Comparison of ENCODE assay signal across 8 cellular contexts in genomic region chr22:21866821-21867527, GRCh38. TPM values are rescaled to one million over a fixed set of nuclear protein-coding genes. Genes with fewer than 3 reads are reported as not detected.
A peak's percentile ranks its signal among the peaks of the same experiment; 100 is the strongest.
DNase-seq lines count a peak whose midpoint lies in the region; ATAC-seq, FAIRE-seq and TF ChIP-seq lines count a peak whose summit lies in the region.

No MANE protein-coding gene starts in this region.

- H3K36me3 Mint-ChIP-seq in activated CD4-positive, alpha-beta T cell treated with anti-CD3 and anti-CD28 coated beads, Interleukin-2, amount 10 ng/mL, durations not matched to agents 7 days and 5 days (ENCODE audit: low read depth) = peaks cover 20% of the 10 kb centered on the region
- H3K36me3 Mint-ChIP-seq in type B pancreatic cell = peaks cover 19% of the 10 kb centered on the region

- H3K9ac ChIP-seq in endothelial cell of umbilical vein (replicated peaks; ENCODE audit: extremely low read depth, insufficient read depth, low read length) = peak overlapping the region; percentile 70

- TF ChIP-seq CTCF in endothelial cell of umbilical vein (IDR thresholded peaks at IDR 0.05; ENCODE audit: extremely low read depth in 1 of 2, insufficient read depth in 1 of 2, low read depth in 1 of 2, low read length in 2 of 2) (no peak), type B pancreatic cell (conservative IDR thresholded peaks at IDR 0.05) (no peak)

- H3K4me3 Mint-ChIP-seq in activated CD4-positive, alpha-beta T cell treated with anti-CD3 and anti-CD28 coated beads, Interleukin-2, amount 10 ng/mL, durations not matched to agents 7 days and 5 days = peak overlapping the region; percentile 93
- H3K4me3 Mint-ChIP-seq in type B pancreatic cell = peak overlapping the region; percentile 94

- H3K27me3 Mint-ChIP-seq in activated CD4-positive, alpha-beta T cell treated with anti-CD3 and anti-CD28 coated beads, Interleukin-2, amount 10 ng/mL, durations not matched to agents 7 days and 5 days = no peaks in the 10 kb centered on the region
- no peaks in the 10 kb centered on the region for H3K27me3 Mint-ChIP-seq in type B pancreatic cell

- ATAC-seq in HG03457 (IDR thresholded peaks at IDR 0.05; ENCODE audit: unreplicated experiment) = peak; percentile 27

- H3K36me3 ChIP-seq in endothelial cell of umbilical vein (ENCODE audit: control insufficient read depth in 2 of 2, extremely low read depth in 1 of 2, insufficient read depth in 2 of 2, low read length in 2 of 2) (no peaks in the 10 kb centered on the region), muscle layer of duodenum (ENCODE audit: control insufficient read depth in 1 of 2, insufficient read depth in 2 of 2, low read length in 2 of 2) (no peaks in the 10 kb centered on the region)

- peak overlapping the region; percentile 93 for H3K27ac Mint-ChIP-seq in activated CD4-positive, alpha-beta T cell treated with anti-CD3 and anti-CD28 coated beads, Interleukin-2, amount 10 ng/mL, durations not matched to agents 7 days and 5 days
- H3K27ac Mint-ChIP-seq in type B pancreatic cell = peak overlapping the region; percentile 94

- H3K27ac ChIP-seq in endothelial cell of umbilical vein (ENCODE audit: insufficient read depth, low read depth, low read length) (peak overlapping the region; percentile 24), muscle layer of duodenum (ENCODE audit: low read length) (peak overlapping the region; percentile 84)

- dilution Hi-C loops in endothelial cell of umbilical vein (cut with MboI; ENCODE audit: extremely low pct_ligation_motif_present, low sequenced_read_pairs) = no loop called here

- FAIRE-seq in endothelial cell of umbilical vein (lab: Jason Lieb, UNC) = no peak

- no peak for TF ChIP-seq POLR2A in endothelial cell of umbilical vein (IDR thresholded peaks at IDR 0.05; ENCODE audit: low read depth, low read length)

- no peaks in the 10 kb centered on the region for H3K27me3 ChIP-seq in endothelial cell of umbilical vein (ENCODE audit: control insufficient read depth in 2 of 2, insufficient read depth in 2 of 2, low read length in 2 of 2)
- no peaks in the 10 kb centered on the region for H3K27me3 ChIP-seq in muscle layer of duodenum (ENCODE audit: low read depth, low read length)

- POLR2A ChIA-PET in activated CD4-positive, alpha-beta T cell treated with anti-CD3 and anti-CD28 coated beads, Interleukin-2, amount 10 ng/mL, durations not matched to agents 7 days and 5 days (lab: Charles Lee) = interaction anchor here (0.6 kb wide), 1 partner anchor 910 kb away, joined by 4 read pairs; no protein-coding TSS in a partner anchor
- POLR2A ChIA-PET in endothelial cell of umbilical vein (lab: Charles Lee) = interaction anchor here (0.6 to 0.9 kb wide), 2 partner anchors 72 to 96 kb away, joined by 3 to 4 read pairs; no protein-coding TSS in a partner anchor

- H3K4me1 Mint-ChIP-seq in activated CD4-positive, alpha-beta T cell treated with anti-CD3 and anti-CD28 coated beads, Interleukin-2, amount 10 ng/mL, durations not matched to agents 7 days and 5 days = peaks cover 41% of the 10 kb centered on the region
- peaks cover 36% of the 10 kb centered on the region for H3K4me1 Mint-ChIP-seq in type B pancreatic cell (ENCODE audit: unreplicated experiment)

- BruUV-seq in endothelial cell of umbilical vein (replicated peaks; lab: Mats Ljungman, UMichigan) = no TSS peak

- H3K9me1 ChIP-seq in endothelial cell of umbilical vein (replicated peaks; ENCODE audit: control insufficient read depth, extremely low read depth, insufficient read depth, low read length) = no peaks in the 10 kb centered on the region

- intact Hi-C loops in endothelial cell of umbilical vein (cut with micrococcal nuclease) = loop anchor here (1.0 to 5.0 kb wide), 6 partner anchors 30 to 130 kb away; partner anchors contain the start of gene YPEL1

- peak overlapping the region; percentile 92 for H3K4me2 ChIP-seq in endothelial cell of umbilical vein (ENCODE audit: insufficient read depth, low read length)

- H3K79me2 ChIP-seq in endothelial cell of umbilical vein (ENCODE audit: control insufficient read depth, insufficient read depth, low read length) = peaks cover 55% of the 10 kb centered on the region

- H3K4me1 ChIP-seq in endothelial cell of umbilical vein (ENCODE audit: control insufficient read depth, extremely low read depth, insufficient read depth, low read length) = peaks cover 18% of the 10 kb centered on the region
- peaks cover 10 to 26% of the 10 kb centered on the region in 2 donors for H3K4me1 ChIP-seq in muscle layer of duodenum (ENCODE audit: control insufficient read depth in 1 of 2, insufficient read depth in 2 of 2, low read length in 2 of 2)

- DNase-seq in NCI-H2196 (lab: John Stamatoyannopoulos, UW; ENCODE audit: unreplicated experiment) (peak; percentile 10), NCI-H2196 treated with DMSO at 0.1 percent for 48 hours (lab: John Stamatoyannopoulos, UW; ENCODE audit: unreplicated experiment) (no peak), endothelial cell of umbilical vein (ENCODE audit: low read depth, low spot score) (no peak), type B pancreatic cell (ENCODE audit: extremely low spot score, unreplicated experiment) (no peak), NCI-H128 (lab: John Stamatoyannopoulos, UW; ENCODE audit: unreplicated experiment) (no peak)
- DNase-seq in activated CD4-positive, alpha-beta T cell treated with anti-CD3 and anti-CD28 coated beads, Interleukin-2, amount 10 ng/mL, durations not matched to agents 7 days and 5 days = peak; percentile 43

- H4K20me1 ChIP-seq in endothelial cell of umbilical vein (replicated peaks; ENCODE audit: control insufficient read depth, extremely low read depth, insufficient read depth, low read length) = peaks cover 6% of the 10 kb centered on the region

- H3K9me3 ChIP-seq in endothelial cell of umbilical vein (replicated peaks; ENCODE audit: control insufficient read depth, insufficient read depth, low read length) = no peaks in the 10 kb centered on the region
- no peaks in the 10 kb centered on the region for H3K9me3 ChIP-seq in muscle layer of duodenum (ENCODE audit: control insufficient read depth in 1 of 2, low read length in 2 of 2)

- CTCF ChIA-PET in activated CD4-positive, alpha-beta T cell treated with anti-CD3 and anti-CD28 coated beads, Interleukin-2, amount 10 ng/mL, durations not matched to agents 7 days and 5 days (lab: Charles Lee) = interaction anchor here (0.9 to 2.5 kb wide), 2 partner anchors 86 to 91 kb away, joined by 3 to 11 read pairs; partner anchors contain the start of gene PPM1F
- CTCF ChIA-PET in endothelial cell of umbilical vein (lab: Charles Lee) = interaction anchor here (0.9 to 2.8 kb wide), 5 partner anchors 11 to 97 kb away, joined by 3 to 8 read pairs (median 4); no protein-coding TSS in a partner anchor

- H3K4me3 ChIP-seq in endothelial cell of umbilical vein (replicated peaks in 1 of 3; ENCODE audit: insufficient read depth in 1 of 3, low read depth in 1 of 3, low read length in 3 of 3) = peak overlapping the region; percentile 58 to 86 (median 85)
- H3K4me3 ChIP-seq in muscle layer of duodenum (ENCODE audit: low read depth in 1 of 2, low read length in 2 of 2) = peak overlapping the region; percentile 88

- H2AFZ ChIP-seq in endothelial cell of umbilical vein (ENCODE audit: low read depth, low read length) = peak overlapping the region; percentile 69

- H3K9me3 Mint-ChIP-seq in activated CD4-positive, alpha-beta T cell treated with anti-CD3 and anti-CD28 coated beads, Interleukin-2, amount 10 ng/mL, durations not matched to agents 7 days and 5 days = no peaks in the 10 kb centered on the region
- H3K9me3 Mint-ChIP-seq in type B pancreatic cell = peaks cover 5% of the 10 kb centered on the region

TF ChIP-seq in endothelial cell of umbilical vein, 7 proteins besides CTCF, POLR2A, EP300 and RAD21:
- TF ChIP-seq POLR2AphosphoS5 (IDR thresholded peaks at IDR 0.05; ENCODE audit: insufficient read depth, low read depth, low read length) (no peak), GATA2 (IDR thresholded peaks at IDR 0.05; ENCODE audit: insufficient read depth, insufficient read length, low read depth, low read length) (no peak), MYC (IDR thresholded peaks at IDR 0.05; ENCODE audit: low read depth, low read length) (no peak), EZH2 (IDR thresholded peaks at IDR 0.05; ENCODE audit: borderline replicate concordance, low read depth, low read length, severe bottlenecking) (no peak), MAX (IDR thresholded peaks at IDR 0.05; ENCODE audit: insufficient read depth, insufficient read length) (no peak), JUN (IDR thresholded peaks at IDR 0.05; ENCODE audit: borderline replicate concordance, insufficient read depth, insufficient read length, low read depth) (no peak), FOS (IDR thresholded peaks at IDR 0.05; ENCODE audit: borderline replicate concordance, insufficient read depth, low read length) (no peak)

RNA-seq across cellular contexts. Expression of gene MAPK1, which starts 0.5 kb away (rescaled TPM):
- total RNA-seq in activated CD4-positive, alpha-beta T cell treated with anti-CD3 and anti-CD28 coated beads, Interleukin-2, amount 10 ng/mL, durations not matched to agents 7 days and 5 days = 100 to 1,000 TPM; 123 to 139 TPM
- total RNA-seq in endothelial cell of umbilical vein (155 and 163 TPM in 2 replicates), type B pancreatic cell (ENCODE audit: low replicate concordance) (112 and 130 TPM in 2 replicates)
- polyA plus RNA-seq in endothelial cell of umbilical vein = 48.3 and 50.9 TPM in 2 replicates
- polyA plus RNA-seq in endothelial cell of umbilical vein (2011; cell fraction: cytosol; rRNA removed) = 47.8 and 50.9 TPM in 2 replicates
- polyA plus RNA-seq in endothelial cell of umbilical vein (2011; cell fraction: nucleus; rRNA removed) = 46.5 and 57.4 TPM in 2 replicates
- 77.1 and 112 TPM in 2 replicates for polyA plus RNA-seq in endothelial cell of umbilical vein (2012)
- polyA minus RNA-seq in endothelial cell of umbilical vein = 130 and 145 TPM in 2 replicates
- 16.5 TPM for polyA minus RNA-seq in endothelial cell of umbilical vein (2011; cell fraction: cytosol; rRNA and poly(A)+ RNA removed)
- polyA minus RNA-seq in endothelial cell of umbilical vein (2011; cell fraction: nucleus; rRNA and poly(A)+ RNA removed) = 32.5 and 42.0 TPM in 2 replicates

Comparison
In these comparisons a context has a peak if more than half of its experiments do, and no peak if none do; other contexts are left out.
1. DNase-seq: peak in NCI-H2196 (single experiment) and activated CD4-positive, alpha-beta T cell treated with anti-CD3 and anti-CD28 coated beads, Interleukin-2, amount 10 ng/mL, durations not matched to agents 7 days and 5 days (single experiment); none in NCI-H2196 treated with DMSO at 0.1 percent for 48 hours (single experiment), endothelial cell of umbilical vein (single experiment), type B pancreatic cell (single experiment) and NCI-H128 (single experiment).